ENCODE assay signal across 30 cellular contexts in the genomic region with DNA sequence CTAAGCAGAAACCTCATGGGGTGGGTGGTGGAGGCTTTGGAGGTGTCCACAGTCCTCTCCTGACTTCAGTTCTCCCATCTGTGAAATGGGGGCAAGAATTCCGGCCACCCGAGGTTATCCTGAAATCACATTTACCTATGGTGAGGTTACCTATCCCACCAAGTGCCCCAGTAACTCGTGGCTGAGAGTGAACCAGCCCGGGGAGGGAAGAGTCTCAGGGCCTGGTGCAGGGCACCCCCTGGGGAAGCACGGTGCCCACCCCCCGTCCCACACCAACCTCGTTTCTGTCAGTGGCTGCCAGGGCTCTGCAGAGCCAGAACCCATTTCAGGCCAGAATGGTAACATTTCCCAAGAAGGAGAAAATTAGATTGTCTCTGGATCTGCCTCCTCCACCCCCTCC.
"Had no signal": no experiment of that assay in that cellular context is flagged by ENCODE, and none has a peak within 500 bp of the region (broad histone marks: within the 10 kb centered on the region; RNA-seq: fewer than 3 reads in every experiment).

No MANE protein-coding gene starts in this region.

- H3K27ac ChIP-seq: adrenal gland, ascending aorta, body of pancreas, brain microvascular endothelial cell, breast epithelium, cardiac muscle cell had no signal

- DNase-seq: activated effector memory CD4-positive, alpha-beta T cell treated with anti-CD3 and anti-CD28 coated beads, Interleukin-2, amount 50 U/mL, for 16 hours; activated effector memory CD4-positive, alpha-beta T cell treated with Interleukin-2 at 50 U/mL for 16 hours; activated gamma-delta T cell; activated gamma-delta T cell treated with Interleukin-2 at 50 U/mL for 16 hours; activated naive CD4-positive, alpha-beta T cell; activated naive CD4-positive, alpha-beta T cell treated with anti-CD3 and anti-CD28 coated beads for 36 hours; activated naive CD4-positive, alpha-beta T cell treated with anti-CD3 and anti-CD28 coated beads, Interleukin-2, amount 10 ng/mL, durations not matched to agents 7 days and 5 days; activated naive CD4-positive, alpha-beta T cell treated with Interleukin-2 at 50 U/mL for 16 hours; activated naive CD8-positive, alpha-beta T cell treated with anti-CD3 and anti-CD28 coated beads for 36 hours; activated naive CD8-positive, alpha-beta T cell treated with anti-CD3 and anti-CD28 coated beads, Interleukin-2, amount 10 ng/mL, durations not matched to agents 7 days and 5 days; activated naive CD8-positive, alpha-beta T cell treated with anti-CD3 and anti-CD28 coated beads, Interleukin-2, amount 50 U/mL, for 24 hours; activated T-cell treated with anti-CD3 and anti-CD28 coated beads for 4 hours; activated T-cell treated with anti-CD3 and anti-CD28 coated beads, Interleukin-2, amount 50 U/mL, for 1 hour; activated T-cell treated with anti-CD3 and anti-CD28 coated beads, Interleukin-2, amount 50 U/mL, for 24 hours; activated T-cell treated with anti-CD3 and anti-CD28 coated beads, Interleukin-2, amount 50 U/mL, for 4 hours; activated T-cell treated with anti-CD3 and anti-CD28 coated beads, Interleukin-2, amount 50 U/mL, for 48 hours; activated T-cell treated with anti-CD3 and anti-CD28 coated beads, Interleukin-2, amount 50 U/mL, for 72 hours; adrenal gland; amniotic stem cell; anterior cingulate cortex; aorta; body of pancreas; brain microvascular endothelial cell; central memory CD4-positive, alpha-beta T cell; cerebellar nuclear complex had no signal

- H3K27me3 ChIP-seq: adrenal gland, ascending aorta, body of pancreas, brain microvascular endothelial cell, cardiac muscle cell had no signal

- H3K36me3 ChIP-seq: adrenal gland, ascending aorta, brain microvascular endothelial cell, breast epithelium, cardiac muscle cell had no signal

- H3K4me3 ChIP-seq: adrenal gland, ascending aorta, body of pancreas, breast epithelium, cardiac muscle cell had no signal

- H3K9me3 ChIP-seq: adrenal gland, ascending aorta had no signal

- H3K4me1 ChIP-seq: adrenal gland, ascending aorta, body of pancreas, breast epithelium had no signal

- ATAC-seq: activated naive CD4-positive, alpha-beta T cell treated with anti-CD3 and anti-CD28 coated beads, Interleukin-2, amount 50 U/mL, for 72 hours; activated naive CD8-positive, alpha-beta T cell treated with anti-CD3 and anti-CD28 coated beads, Interleukin-2, amount 50 U/mL, for 24 hours; activated T-cell treated with anti-CD3 and anti-CD28 coated beads, Interleukin-2, amount 50 U/mL, for 4 hours; activated T-cell treated with anti-CD3 and anti-CD28 coated beads, Interleukin-2, amount 50 U/mL, for 72 hours; activated T-helper 17 cell treated with anti-CD3 and anti-CD28 coated beads, Interleukin-2, amount 50 U/mL, for 72 hours; body of pancreas had no signal
